Comparison of ENCODE assay signal across 2 cellular contexts in the genomic region with DNA sequence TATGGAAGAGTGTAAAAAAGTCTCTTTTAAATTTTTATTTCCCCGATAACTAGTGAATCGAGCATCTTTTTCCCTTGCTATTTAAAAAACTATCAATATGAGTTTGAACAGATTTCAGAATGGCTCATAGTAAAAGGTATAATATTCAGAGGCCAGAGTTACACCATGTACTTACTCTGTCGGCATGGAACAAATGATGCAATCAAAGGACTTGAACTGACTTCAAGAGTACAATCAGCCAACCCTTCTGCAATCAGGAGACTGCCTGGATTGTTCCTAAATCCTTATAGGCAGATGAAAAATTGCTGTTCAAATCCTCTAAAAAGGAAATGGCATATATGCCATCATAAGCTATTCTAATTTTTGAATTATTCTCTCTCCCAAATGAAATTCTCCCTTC.
TF ChIP-seq lines count a peak whose summit lies in the region.

No MANE protein-coding gene starts in this region.

TF ChIP-seq in liver, 16 proteins besides CTCF, POLR2A, EP300 and RAD21:
- TF ChIP-seq NR2F2 (IDR thresholded peaks at IDR 0.05) (no peak), JUND (IDR thresholded peaks at IDR 0.05) (peak; percentile 17 to 58), HNF4A (conservative IDR thresholded peaks at IDR 0.05) (peak; percentile 63 to 73), RXRA (IDR thresholded peaks at IDR 0.05) (peak in 1 of 2 donors; percentile 9), FOXA2 (IDR thresholded peaks at IDR 0.05) (no peak), HNF4G (IDR thresholded peaks at IDR 0.05) (no peak), EGR1 (IDR thresholded peaks at IDR 0.05; ENCODE audit: low read depth in 2 of 2) (peak in 1 of 2 donors; percentile 34), FOXA1 (IDR thresholded peaks at IDR 0.05) (no peak)
- TF ChIP-seq, protein P1, sequence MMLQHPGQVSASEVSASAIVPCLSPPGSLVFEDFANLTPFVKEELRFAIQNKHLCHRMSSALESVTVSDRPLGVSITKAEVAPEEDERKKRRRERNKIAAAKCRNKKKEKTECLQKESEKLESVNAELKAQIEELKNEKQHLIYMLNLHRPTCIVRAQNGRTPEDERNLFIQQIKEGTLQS (IDR thresholded peaks at IDR 0.05), result peak; percentile 64
- TF ChIP-seq, protein P2, sequence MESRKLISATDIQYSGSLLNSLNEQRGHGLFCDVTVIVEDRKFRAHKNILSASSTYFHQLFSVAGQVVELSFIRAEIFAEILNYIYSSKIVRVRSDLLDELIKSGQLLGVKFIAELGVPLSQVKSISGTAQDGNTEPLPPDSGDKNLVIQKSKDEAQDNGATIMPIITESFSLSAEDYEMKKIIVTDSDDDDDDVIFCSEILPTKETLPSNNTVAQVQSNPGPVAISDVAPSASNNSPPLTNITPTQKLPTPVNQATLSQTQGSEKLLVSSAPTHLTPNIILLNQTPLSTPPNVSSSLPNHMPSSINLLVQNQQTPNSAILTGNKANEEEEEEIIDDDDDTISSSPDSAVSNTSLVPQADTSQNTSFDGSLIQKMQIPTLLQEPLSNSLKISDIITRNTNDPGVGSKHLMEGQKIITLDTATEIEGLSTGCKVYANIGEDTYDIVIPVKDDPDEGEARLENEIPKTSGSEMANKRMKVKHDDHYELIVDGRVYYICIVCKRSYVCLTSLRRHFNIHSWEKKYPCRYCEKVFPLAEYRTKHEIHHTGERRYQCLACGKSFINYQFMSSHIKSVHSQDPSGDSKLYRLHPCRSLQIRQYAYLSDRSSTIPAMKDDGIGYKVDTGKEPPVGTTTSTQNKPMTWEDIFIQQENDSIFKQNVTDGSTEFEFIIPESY (IDR thresholded peaks at IDR 0.05), result no peak
- TF ChIP-seq, protein P3, sequence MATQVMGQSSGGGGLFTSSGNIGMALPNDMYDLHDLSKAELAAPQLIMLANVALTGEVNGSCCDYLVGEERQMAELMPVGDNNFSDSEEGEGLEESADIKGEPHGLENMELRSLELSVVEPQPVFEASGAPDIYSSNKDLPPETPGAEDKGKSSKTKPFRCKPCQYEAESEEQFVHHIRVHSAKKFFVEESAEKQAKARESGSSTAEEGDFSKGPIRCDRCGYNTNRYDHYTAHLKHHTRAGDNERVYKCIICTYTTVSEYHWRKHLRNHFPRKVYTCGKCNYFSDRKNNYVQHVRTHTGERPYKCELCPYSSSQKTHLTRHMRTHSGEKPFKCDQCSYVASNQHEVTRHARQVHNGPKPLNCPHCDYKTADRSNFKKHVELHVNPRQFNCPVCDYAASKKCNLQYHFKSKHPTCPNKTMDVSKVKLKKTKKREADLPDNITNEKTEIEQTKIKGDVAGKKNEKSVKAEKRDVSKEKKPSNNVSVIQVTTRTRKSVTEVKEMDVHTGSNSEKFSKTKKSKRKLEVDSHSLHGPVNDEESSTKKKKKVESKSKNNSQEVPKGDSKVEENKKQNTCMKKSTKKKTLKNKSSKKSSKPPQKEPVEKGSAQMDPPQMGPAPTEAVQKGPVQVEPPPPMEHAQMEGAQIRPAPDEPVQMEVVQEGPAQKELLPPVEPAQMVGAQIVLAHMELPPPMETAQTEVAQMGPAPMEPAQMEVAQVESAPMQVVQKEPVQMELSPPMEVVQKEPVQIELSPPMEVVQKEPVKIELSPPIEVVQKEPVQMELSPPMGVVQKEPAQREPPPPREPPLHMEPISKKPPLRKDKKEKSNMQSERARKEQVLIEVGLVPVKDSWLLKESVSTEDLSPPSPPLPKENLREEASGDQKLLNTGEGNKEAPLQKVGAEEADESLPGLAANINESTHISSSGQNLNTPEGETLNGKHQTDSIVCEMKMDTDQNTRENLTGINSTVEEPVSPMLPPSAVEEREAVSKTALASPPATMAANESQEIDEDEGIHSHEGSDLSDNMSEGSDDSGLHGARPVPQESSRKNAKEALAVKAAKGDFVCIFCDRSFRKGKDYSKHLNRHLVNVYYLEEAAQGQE (IDR thresholded peaks at IDR 0.05), result no peak
TF ChIP-seq in liver: peak in this region for 5.

TF ChIP-seq in HepG2, 621 proteins besides CTCF, POLR2A, EP300 and RAD21:
- TF ChIP-seq THYN1 (CRISPR knock-in tag; IDR thresholded peaks at IDR 0.05; ENCODE audit: borderline replicate concordance, low read depth), result no peak
- TF ChIP-seq U2AF1 (optimal IDR thresholded peaks at IDR 0.05; ENCODE audit: low read depth, low read length), result no peak
- TF ChIP-seq ZNF335 (CRISPR knock-in tag; IDR thresholded peaks at IDR 0.05), result no peak
- TF ChIP-seq HDAC1 (CRISPR knock-in tag; IDR thresholded peaks at IDR 0.05), result no peak
- no peak for TF ChIP-seq ZNF841 (CRISPR knock-in tag; IDR thresholded peaks at IDR 0.05; ENCODE audit: borderline replicate concordance)
- no peak for TF ChIP-seq MBD4 (IDR thresholded peaks at IDR 0.05; ENCODE audit: borderline replicate concordance, low read length)
- TF ChIP-seq MEIS1 (CRISPR knock-in tag; IDR thresholded peaks at IDR 0.05; ENCODE audit: borderline replicate concordance), result no peak
- TF ChIP-seq HMG20A (CRISPR knock-in tag; IDR thresholded peaks at IDR 0.05; ENCODE audit: borderline replicate concordance), result no peak
- TF ChIP-seq LCORL (IDR thresholded peaks at IDR 0.05), result no peak
- TF ChIP-seq LCORL (CRISPR knock-in tag; IDR thresholded peaks at IDR 0.05), result no peak
- TF ChIP-seq, protein P4, sequence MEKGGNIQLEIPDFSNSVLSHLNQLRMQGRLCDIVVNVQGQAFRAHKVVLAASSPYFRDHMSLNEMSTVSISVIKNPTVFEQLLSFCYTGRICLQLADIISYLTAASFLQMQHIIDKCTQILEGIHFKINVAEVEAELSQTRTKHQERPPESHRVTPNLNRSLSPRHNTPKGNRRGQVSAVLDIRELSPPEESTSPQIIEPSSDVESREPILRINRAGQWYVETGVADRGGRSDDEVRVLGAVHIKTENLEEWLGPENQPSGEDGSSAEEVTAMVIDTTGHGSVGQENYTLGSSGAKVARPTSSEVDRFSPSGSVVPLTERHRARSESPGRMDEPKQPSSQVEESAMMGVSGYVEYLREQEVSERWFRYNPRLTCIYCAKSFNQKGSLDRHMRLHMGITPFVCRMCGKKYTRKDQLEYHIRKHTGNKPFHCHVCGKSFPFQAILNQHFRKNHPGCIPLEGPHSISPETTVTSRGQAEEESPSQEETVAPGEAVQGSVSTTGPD (CRISPR knock-in tag; IDR thresholded peaks at IDR 0.05), result no peak
- TF ChIP-seq KDM2A (CRISPR knock-in tag; IDR thresholded peaks at IDR 0.05; ENCODE audit: borderline replicate concordance, low read depth), result no peak
- no peak for TF ChIP-seq ZNF12 (CRISPR knock-in tag; IDR thresholded peaks at IDR 0.05)
- TF ChIP-seq SALL2 (CRISPR knock-in tag; IDR thresholded peaks at IDR 0.05), result no peak
- TF ChIP-seq NR2F1 (CRISPR knock-in tag; IDR thresholded peaks at IDR 0.05), result no peak
- no peak for TF ChIP-seq SUZ12 (IDR thresholded peaks at IDR 0.05; ENCODE audit: low read depth, low read length)
- no peak for TF ChIP-seq HMG20B (CRISPR knock-in tag; conservative IDR thresholded peaks at IDR 0.05)
